In genomic region chr3:128170866-128171516, GRCh38 we compare ENCODE assay signal across 1 cellular context.
TF ChIP-seq lines count a peak whose summit lies in the region.

No MANE protein-coding gene starts in this region.

TF ChIP-seq in liver, 16 proteins besides CTCF, POLR2A, EP300 and RAD21 (continued from another document):
- no peak for TF ChIP-seq REST (IDR thresholded peaks at IDR 0.05)
